Comparison of ENCODE assay signal across 8 cellular contexts in the genomic region with DNA sequence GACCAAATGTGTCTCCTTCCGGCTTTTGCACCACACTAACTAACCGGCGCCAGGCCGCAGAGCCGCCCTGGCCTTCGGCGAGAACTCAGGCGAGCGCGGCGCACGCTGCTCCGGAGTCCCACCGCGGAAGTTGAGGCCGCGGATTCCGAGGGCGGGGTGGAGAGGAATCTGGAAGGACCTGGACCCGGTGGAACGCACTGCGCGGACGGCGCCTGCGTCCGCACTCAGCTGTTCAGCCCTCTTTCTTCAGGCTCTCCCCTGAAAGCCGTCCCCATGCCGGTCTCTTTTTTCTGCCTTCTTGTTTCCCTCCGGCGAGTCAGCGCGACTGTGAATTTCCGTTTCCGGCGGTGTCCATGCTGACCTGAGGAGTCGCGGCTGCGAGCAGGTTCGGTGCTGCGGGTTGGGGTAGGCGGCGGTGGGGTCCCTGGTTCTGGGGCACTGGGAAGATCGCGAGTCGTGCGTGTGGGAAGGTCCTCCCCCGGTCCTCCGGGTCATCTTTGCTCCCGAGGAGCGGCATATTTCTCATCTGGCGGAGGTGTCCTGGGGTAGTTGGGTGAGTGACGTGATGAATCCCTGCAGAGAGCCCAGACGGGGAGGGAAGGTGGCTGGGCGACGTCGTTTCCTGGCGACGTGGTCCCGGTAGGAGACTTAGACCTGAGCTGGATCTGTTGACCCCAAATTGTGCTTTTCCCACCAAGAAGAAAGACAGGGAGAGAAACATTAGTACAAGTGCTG. TPM values are rescaled to one million over a fixed set of nuclear protein-coding genes. Genes with fewer than 3 reads are reported as not detected.
A peak's percentile ranks its signal among the peaks of the same experiment; 100 is the strongest.
DNase-seq lines count a peak whose midpoint lies in the region; ATAC-seq lines count a peak whose summit lies in the region.

A gene with protein sequence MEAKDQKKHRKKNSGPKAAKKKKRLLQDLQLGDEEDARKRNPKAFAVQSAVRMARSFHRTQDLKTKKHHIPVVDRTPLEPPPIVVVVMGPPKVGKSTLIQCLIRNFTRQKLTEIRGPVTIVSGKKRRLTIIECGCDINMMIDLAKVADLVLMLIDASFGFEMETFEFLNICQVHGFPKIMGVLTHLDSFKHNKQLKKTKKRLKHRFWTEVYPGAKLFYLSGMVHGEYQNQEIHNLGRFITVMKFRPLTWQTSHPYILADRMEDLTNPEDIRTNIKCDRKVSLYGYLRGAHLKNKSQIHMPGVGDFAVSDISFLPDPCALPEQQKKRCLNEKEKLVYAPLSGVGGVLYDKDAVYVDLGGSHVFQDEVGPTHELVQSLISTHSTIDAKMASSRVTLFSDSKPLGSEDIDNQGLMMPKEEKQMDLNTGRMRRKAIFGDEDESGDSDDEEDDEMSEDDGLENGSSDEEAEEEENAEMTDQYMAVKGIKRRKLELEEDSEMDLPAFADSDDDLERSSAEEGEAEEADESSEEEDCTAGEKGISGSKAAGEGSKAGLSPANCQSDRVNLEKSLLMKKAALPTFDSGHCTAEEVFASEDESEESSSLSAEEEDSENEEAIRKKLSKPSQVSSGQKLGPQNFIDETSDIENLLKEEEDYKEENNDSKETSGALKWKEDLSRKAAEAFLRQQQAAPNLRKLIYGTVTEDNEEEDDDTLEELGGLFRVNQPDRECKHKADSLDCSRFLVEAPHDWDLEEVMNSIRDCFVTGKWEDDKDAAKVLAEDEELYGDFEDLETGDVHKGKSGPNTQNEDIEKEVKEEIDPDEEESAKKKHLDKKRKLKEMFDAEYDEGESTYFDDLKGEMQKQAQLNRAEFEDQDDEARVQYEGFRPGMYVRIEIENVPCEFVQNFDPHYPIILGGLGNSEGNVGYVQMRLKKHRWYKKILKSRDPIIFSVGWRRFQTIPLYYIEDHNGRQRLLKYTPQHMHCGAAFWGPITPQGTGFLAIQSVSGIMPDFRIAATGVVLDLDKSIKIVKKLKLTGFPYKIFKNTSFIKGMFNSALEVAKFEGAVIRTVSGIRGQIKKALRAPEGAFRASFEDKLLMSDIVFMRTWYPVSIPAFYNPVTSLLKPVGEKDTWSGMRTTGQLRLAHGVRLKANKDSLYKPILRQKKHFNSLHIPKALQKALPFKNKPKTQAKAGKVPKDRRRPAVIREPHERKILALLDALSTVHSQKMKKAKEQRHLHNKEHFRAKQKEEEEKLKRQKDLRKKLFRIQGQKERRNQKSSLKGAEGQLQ (plus strand): TSS at position 350 of the 735 bp plus-strand sequence. CDS start 1,600 bp downstream, outside the sequence.

- ATAC-seq in GM21367 (IDR thresholded peaks at IDR 0.05; ENCODE audit: unreplicated experiment): peak; percentile 95

- POLR2A ChIA-PET in activated CD8-positive, alpha-beta memory T cell treated with anti-CD3 and anti-CD28 coated beads for 36 hours (lab: Charles Lee): interaction anchor here (0.8 to 1.4 kb wide), 2 partner anchors 14 to 28 kb away, joined by 5 read pairs; no protein-coding TSS in a partner anchor

- peak; percentile 82 for DNase-seq in COLO829 (ENCODE audit: low spot score)
- peak; percentile 94 for DNase-seq in HT1080 (ENCODE audit: low read depth)
- peak; percentile 83 to 89 for DNase-seq in NOMO-1 (lab: John Stamatoyannopoulos, UW; ENCODE audit: unreplicated experiment in 2 of 2)
- DNase-seq in effector CD8-positive, alpha-beta T cell (lab: John Stamatoyannopoulos, UW): peak; percentile 70
- DNase-seq in lung microvascular endothelial cell (ENCODE audit: low read depth in 2 of 2): peak; percentile 92 to 95
- peak; percentile 76 to 78 (median 77) for DNase-seq in stimulated activated CD4-positive, alpha-beta T cell treated with anti-CD3 and anti-CD28 coated beads, TNF-alpha, amount 100 ng/mL, for 4 hours (ENCODE audit: low read depth in 3 of 3)

- CTCF ChIA-PET in activated CD8-positive, alpha-beta memory T cell treated with anti-CD3 and anti-CD28 coated beads for 36 hours (lab: Charles Lee): interaction anchor here (1.1 kb wide), 1 partner anchor 29 kb away, joined by 3 read pairs; no protein-coding TSS in a partner anchor

RNA-seq across cellular contexts. Expression of the gene that starts here (rescaled TPM):
- 31.1 and 31.5 TPM in 2 replicates for total RNA-seq in HT1080 (2014; rRNA removed; shearing (Covaris generic))
- polyA plus RNA-seq in HT1080 (2015; cell fraction: cytosol; rRNA removed): 10.6 and 11.8 TPM in 2 replicates
- polyA plus RNA-seq in HT1080 (2015; cell fraction: nucleus; rRNA removed): 15.2 and 17.5 TPM in 2 replicates
- total RNA-seq in activated CD8-positive, alpha-beta memory T cell treated with anti-CD3 and anti-CD28 coated beads for 36 hours: 10 to 100 TPM; 38.8 to 40.7 TPM
- 14.2 and 20.0 TPM in 2 replicates for total RNA-seq in lung microvascular endothelial cell

Comparison
In these comparisons a context has a peak if more than half of its experiments do, and no peak if none do; other contexts are left out.
1. Peak in every context shown above with its lines: DNase-seq and ATAC-seq.